Comparison of ENCODE assay signal across 20 cellular contexts in genomic region chr2:147013696-147014392, GRCh38.
A peak's percentile ranks its signal among the peaks of the same experiment; 100 is the strongest.
DNase-seq lines count a peak whose midpoint lies in the region; ATAC-seq, FAIRE-seq and TF ChIP-seq lines count a peak whose summit lies in the region.
"Had no signal": no experiment of that assay in that cellular context is flagged by ENCODE, and none has a peak within 500 bp of the region (broad histone marks: within the 10 kb centered on the region; RNA-seq: fewer than 3 reads in every experiment).

No MANE protein-coding gene starts in this region.

- no peaks in the 10 kb centered on the region for H3K79me2 ChIP-seq in GM12878 (ENCODE audit: control insufficient read depth, insufficient read depth, low read length)

- H3K27ac ChIP-seq in GM12878 (ENCODE audit: control insufficient read depth, insufficient read depth) = no peak overlapping the region
- no peak overlapping the region for H3K27ac ChIP-seq in pancreas
- H3K27ac ChIP-seq: 22Rv1, GM23248 had no signal

- H2AFZ ChIP-seq in GM12878 (ENCODE audit: control insufficient read depth, low read depth, low read length) = no peak overlapping the region
- H2AFZ ChIP-seq: GM23248 had no signal

- H3K27me3 ChIP-seq in GM12878 (replicated peaks in 1 of 2; ENCODE audit: control insufficient read depth in 2 of 2, insufficient read depth in 2 of 2, low read length in 1 of 2) (no peaks in the 10 kb centered on the region; a peak in 1 of 4 replicates), pancreas (no peaks in the 10 kb centered on the region)

- in situ Hi-C loops in GM12878 (cut with MboI) = no loop called here

- H3K4me3 ChIP-seq in GM12878 (no peak overlapping the region), pancreas (no peak overlapping the region)
- H3K4me3 ChIP-seq: GM23248 had no signal

- no peak overlapping the region for H3K4me2 ChIP-seq in GM12878 (ENCODE audit: control insufficient read depth, insufficient read depth)

- DNase-seq in DMS79 treated with DMSO at 0.1 percent for 48 hours (lab: John Stamatoyannopoulos, UW) = peak; percentile 26
- no peak for DNase-seq in DMS79 (lab: John Stamatoyannopoulos, UW)
- no peak for DNase-seq in GM12878 (ENCODE audit: low read depth, low spot score)
- no peak for DNase-seq in omental fat pad (ENCODE audit: low spot score)
- DNase-seq in DMS 273 treated with DMSO at 0.1 percent for 48 hours (lab: John Stamatoyannopoulos, UW) = no peak
- no peak for DNase-seq in pancreas
- no peak for DNase-seq in HEK293T (ENCODE audit: extremely low spot score)
- DNase-seq: C1 segment of cervical spinal cord; Calu3; CD4-positive, alpha-beta memory T cell; COR-L47; DMS153; GF-D8; GM23248; H7; HCEC 1CT had no signal

- ATAC-seq in GM21360 (IDR thresholded peaks at IDR 0.05; ENCODE audit: unreplicated experiment) = peak; percentile 74
- ATAC-seq in GM12878 = peak; percentile 48
- peak; percentile 58 for ATAC-seq in omental fat pad (ENCODE audit: low FRiP score)
- ATAC-seq in pancreas = no peak

- H3K9ac ChIP-seq in GM12878 (ENCODE audit: control insufficient read depth, insufficient read depth, low read length) = no peak overlapping the region
- H3K9ac ChIP-seq: GM23248 had no signal

- H3K4me1 ChIP-seq in GM12878 (ENCODE audit: control insufficient read depth, insufficient read depth, low read length) (no peaks in the 10 kb centered on the region), pancreas (no peaks in the 10 kb centered on the region)

- H3K9me3 ChIP-seq in GM12878 (replicated peaks; ENCODE audit: control insufficient read depth, insufficient read depth, low read length) (no peaks in the 10 kb centered on the region), pancreas (no peaks in the 10 kb centered on the region)

- CTCF ChIA-PET in GM12878 (lab: Yijun Ruan, JAX) = no interaction called here
- CTCF ChIA-PET in HEK293T (lab: Yijun Ruan, JAX) = no interaction called here

- no peak for TF ChIP-seq EP300 in GM12878 (IDR thresholded peaks at IDR 0.05; ENCODE audit: borderline replicate concordance in 1 of 2, control insufficient read depth in 1 of 2, low read depth in 2 of 2, low read length in 2 of 2)

- TF ChIP-seq CTCF in GM12878 (IDR thresholded peaks at IDR 0.05 in 2 of 3, conservative IDR thresholded peaks at IDR 0.05 in 1 of 3; ENCODE audit: control insufficient read depth in 2 of 3, extremely low read depth in 1 of 3, insufficient read depth in 1 of 3, low read depth in 3 of 3, low read length in 3 of 3) (no peak), omental fat pad (IDR thresholded peaks at IDR 0.05) (no peak), pancreas (IDR thresholded peaks at IDR 0.05) (no peak)

- POLR2A ChIA-PET in GM12878 (lab: Charles Lee) (no interaction called here), HEK293T (lab: Yijun Ruan, JAX) (no interaction called here)

- H4K20me1 ChIP-seq in GM12878 (ENCODE audit: control insufficient read depth, insufficient read depth) = no peaks in the 10 kb centered on the region

- RAD21 ChIA-PET in GM12878 (lab: Charles Lee; ENCODE audit: unreplicated experiment) = no interaction called here

- FAIRE-seq in GM12878 (lab: Jason Lieb, UNC) (no peak), pancreas (lab: Jason Lieb, UNC) (no peak)
- FAIRE-seq: A204.1, H1 had no signal

- H3K36me3 ChIP-seq in GM12878 (ENCODE audit: control insufficient read depth in 2 of 2, insufficient read depth in 2 of 2, low read length in 1 of 2) (no peaks in the 10 kb centered on the region), pancreas (no peaks in the 10 kb centered on the region)

- intact Hi-C loops in GM12878 (cut with micrococcal nuclease; ENCODE audit: unreplicated experiment) (no loop called here), pancreas (cut with DNase I) (no loop called here)

- BruUV-seq in GM12878 (replicated peaks; lab: Mats Ljungman, UMichigan) = no TSS peak

- no peak for TF ChIP-seq RAD21 in GM12878 (IDR thresholded peaks at IDR 0.05; ENCODE audit: insufficient read depth, low read depth, low read length)

- TF ChIP-seq POLR2A in GM12878 (IDR thresholded peaks at IDR 0.05; ENCODE audit: low read depth, low read length) = no peak

- SMC1A ChIA-PET in GM12878 (lab: Charles Lee; ENCODE audit: uncharacterized antibody, unreplicated experiment) = interaction anchor here (1.0 to 1.5 kb wide), 2 partner anchors 12 to 15 kb away, joined by 3 to 4 read pairs; no protein-coding TSS in a partner anchor

TF ChIP-seq in GM12878, 131 proteins besides CTCF, POLR2A, EP300 and RAD21:
- TF ChIP-seq CBX5 (IDR thresholded peaks at IDR 0.05; ENCODE audit: low read depth) = no peak
- no peak for TF ChIP-seq NFIC (IDR thresholded peaks at IDR 0.05; ENCODE audit: low read depth, low read length)
- no peak for TF ChIP-seq POLR2AphosphoS2 (IDR thresholded peaks at IDR 0.05; ENCODE audit: low read depth, low read length)
- 0 out of 2 replicates have a peak, but pooled peaks have one; percentile 15 for TF ChIP-seq SPI1 (IDR thresholded peaks at IDR 0.05; ENCODE audit: borderline replicate concordance, insufficient read depth, low read depth, low read length)
- no peak for TF ChIP-seq PAX5 (IDR thresholded peaks at IDR 0.05; ENCODE audit: borderline replicate concordance, low read depth, low read length)

TF ChIP-seq in HEK293T, 16 proteins besides CTCF, POLR2A, EP300 and RAD21:
- TF ChIP-seq, protein P1, sequence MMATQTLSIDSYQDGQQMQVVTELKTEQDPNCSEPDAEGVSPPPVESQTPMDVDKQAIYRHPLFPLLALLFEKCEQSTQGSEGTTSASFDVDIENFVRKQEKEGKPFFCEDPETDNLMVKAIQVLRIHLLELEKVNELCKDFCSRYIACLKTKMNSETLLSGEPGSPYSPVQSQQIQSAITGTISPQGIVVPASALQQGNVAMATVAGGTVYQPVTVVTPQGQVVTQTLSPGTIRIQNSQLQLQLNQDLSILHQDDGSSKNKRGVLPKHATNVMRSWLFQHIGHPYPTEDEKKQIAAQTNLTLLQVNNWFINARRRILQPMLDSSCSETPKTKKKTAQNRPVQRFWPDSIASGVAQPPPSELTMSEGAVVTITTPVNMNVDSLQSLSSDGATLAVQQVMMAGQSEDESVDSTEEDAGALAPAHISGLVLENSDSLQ (IDR thresholded peaks at IDR 0.05) = no peak
- TF ChIP-seq L3MBTL2 (conservative IDR thresholded peaks at IDR 0.05) = no peak
- no peak for TF ChIP-seq NFRKB (IDR thresholded peaks at IDR 0.05)
- no peak for TF ChIP-seq ELF4 (IDR thresholded peaks at IDR 0.05)
- TF ChIP-seq FOXK2 (IDR thresholded peaks at IDR 0.05) = no peak
- no peak for TF ChIP-seq FOXM1 (IDR thresholded peaks at IDR 0.05; ENCODE audit: borderline replicate concordance)
- no peak for TF ChIP-seq SP1 (IDR thresholded peaks at IDR 0.05)
- no peak for TF ChIP-seq CTBP1 (IDR thresholded peaks at IDR 0.05; ENCODE audit: borderline replicate concordance)
- TF ChIP-seq HDGF (IDR thresholded peaks at IDR 0.05; ENCODE audit: borderline replicate concordance) = no peak
- TF ChIP-seq SUZ12 (IDR thresholded peaks at IDR 0.05) = no peak
- TF ChIP-seq TARDBP (IDR thresholded peaks at IDR 0.05) = no peak
- no peak for TF ChIP-seq BHLHE40 (IDR thresholded peaks at IDR 0.05; ENCODE audit: borderline replicate concordance)
- no peak for TF ChIP-seq LEF1 (IDR thresholded peaks at IDR 0.05; ENCODE audit: borderline replicate concordance)
- TF ChIP-seq ARNT (IDR thresholded peaks at IDR 0.05) = no peak
- no peak for TF ChIP-seq FOXA1 (IDR thresholded peaks at IDR 0.05)
- TF ChIP-seq ZNF384 (IDR thresholded peaks at IDR 0.05) = no peak

Comparison
In these comparisons a context has a peak if more than half of its experiments do, and no peak if none do; other contexts are left out.
1. ATAC-seq: peak in GM21360 (single experiment), GM12878 (single experiment) and omental fat pad (single experiment); none in pancreas (0 of 4).